Comparison of ENCODE assay signal across 16 cellular contexts in the genomic region with DNA sequence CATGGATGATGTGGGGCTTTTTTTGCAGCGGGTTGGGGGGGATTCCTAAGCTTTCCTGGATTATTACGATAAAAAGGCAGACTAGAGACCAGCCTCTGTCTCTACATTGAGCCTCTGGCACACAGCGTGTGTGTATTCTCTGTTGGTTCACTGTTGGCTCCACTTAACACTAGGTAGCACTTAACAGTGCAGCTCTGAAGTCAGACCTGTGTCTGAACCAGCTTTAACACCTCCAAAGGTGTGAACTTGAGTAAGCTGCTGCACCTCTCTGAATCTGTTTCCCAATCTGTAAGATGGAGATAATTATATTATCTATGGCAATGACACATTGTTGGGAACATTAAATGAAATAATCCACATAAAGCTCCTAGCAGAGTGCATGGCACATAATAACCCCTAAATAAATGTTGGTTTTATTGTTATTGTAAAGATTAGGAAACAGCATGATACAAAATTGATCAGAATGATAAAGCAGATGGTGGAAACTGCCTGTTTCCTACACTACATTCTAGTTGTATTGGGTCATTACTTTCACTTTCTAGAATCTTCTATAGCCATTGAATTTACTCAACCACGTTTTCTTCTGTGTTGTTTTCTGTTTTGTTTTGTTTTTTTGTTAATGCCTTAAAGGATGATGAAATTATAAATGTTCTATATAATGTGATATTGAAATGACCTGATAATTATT.
A peak's percentile ranks its signal among the peaks of the same experiment; 100 is the strongest.
DNase-seq lines count a peak whose midpoint lies in the region; ATAC-seq and TF ChIP-seq lines count a peak whose summit lies in the region.
"Had no signal": no experiment of that assay in that cellular context is flagged by ENCODE, and none has a peak within 500 bp of the region (broad histone marks: within the 10 kb centered on the region; RNA-seq: fewer than 3 reads in every experiment).

No MANE protein-coding gene starts in this region.

- no peak overlapping the region for H3K27ac ChIP-seq in right atrium auricular region
- peak overlapping the region; percentile 74 to 80 for H3K27ac ChIP-seq in ascending aorta
- H3K27ac ChIP-seq in aorta (ENCODE audit: low read depth in 1 of 2, low read length in 2 of 2), result peak overlapping the region; percentile 36 to 77
- H3K27ac ChIP-seq: SJCRH30 had no signal

- peaks cover 49% of the 10 kb centered on the region for H3K4me1 Mint-ChIP-seq in mesothelial cell of epicardium
- peaks cover 1 to 6% of the 10 kb centered on the region in 2 donors for H3K4me1 Mint-ChIP-seq in stimulated activated naive B cell treated with anti-CD40 and anti-IgM and Interleukin-4, amounts not matched to agents 10 μg/mL and 1 μg/mL and 100 μg/mL, for 72 hours

- no peaks in the 10 kb centered on the region for H3K27me3 Mint-ChIP-seq in mesothelial cell of epicardium (ENCODE audit: low read depth)
- H3K27me3 Mint-ChIP-seq in stimulated activated naive B cell treated with anti-CD40 and anti-IgM and Interleukin-4, amounts not matched to agents 10 μg/mL and 1 μg/mL and 100 μg/mL, for 72 hours, result no peaks in the 10 kb centered on the region

- peak overlapping the region; percentile 89 for H3K27ac Mint-ChIP-seq in mesothelial cell of epicardium
- no peak overlapping the region for H3K27ac Mint-ChIP-seq in stimulated activated naive B cell treated with anti-CD40 and anti-IgM and Interleukin-4, amounts not matched to agents 10 μg/mL and 1 μg/mL and 100 μg/mL, for 72 hours

- DNase-seq in left ventricle myocardium superior (no peak), right atrium auricular region (ENCODE audit: low spot score) (no peak), ascending aorta (ENCODE audit: low spot score in 2 of 2) (no peak), mesothelial cell of epicardium (ENCODE audit: low spot score in 2 of 2, unreplicated experiment in 2 of 2) (no peak), aorta (no peak), left colon (no peak), GOT3 (lab: John Stamatoyannopoulos, UW) (no peak)
- DNase-seq in stimulated activated naive B cell treated with anti-CD40 and anti-IgM and Interleukin-4, amounts not matched to agents 10 μg/mL and 1 μg/mL and 100 μg/mL, for 72 hours, result no peak
- DNase-seq: C1 segment of cervical spinal cord, HCEC 1CT, NCI-H1092, NCI-H146, NCI-H2081 treated with DMSO at 0.1 percent for 48 hours, NCI-H510A treated with DMSO at 0.1 percent for 48 hours, OCI-M1, SJCRH30 had no signal

- peaks cover 4% of the 10 kb centered on the region for H3K9me3 Mint-ChIP-seq in mesothelial cell of epicardium
- H3K9me3 Mint-ChIP-seq in stimulated activated naive B cell treated with anti-CD40 and anti-IgM and Interleukin-4, amounts not matched to agents 10 μg/mL and 1 μg/mL and 100 μg/mL, for 72 hours, result peaks cover 0 to 2% of the 10 kb centered on the region in 2 donors

- ATAC-seq in left ventricle myocardium superior, result peak; percentile 17
- ATAC-seq in aorta (ENCODE audit: low FRiP score), result no peak
- ATAC-seq in stimulated activated naive B cell treated with anti-CD40 and anti-IgM and Interleukin-4, amounts not matched to agents 10 μg/mL and 1 μg/mL and 100 μg/mL, for 72 hours (replicated peaks), result no peak
- ATAC-seq in left colon, result no peak

- intact Hi-C loops in left ventricle myocardium superior (cut with micrococcal nuclease) (no loop called here), ascending aorta (cut with DNase I) (loop anchor here (5.0 kb wide), 2 partner anchors 56 to 156 kb away; a partner anchor contains a TSS), aorta (cut with DNase I) (no loop called here), left colon (cut with DNase I, micrococcal nuclease) (no loop called here)

- H3K4me3 Mint-ChIP-seq in mesothelial cell of epicardium, result no peak overlapping the region
- no peak overlapping the region for H3K4me3 Mint-ChIP-seq in stimulated activated naive B cell treated with anti-CD40 and anti-IgM and Interleukin-4, amounts not matched to agents 10 μg/mL and 1 μg/mL and 100 μg/mL, for 72 hours

- H3K27me3 ChIP-seq in right atrium auricular region (no peaks in the 10 kb centered on the region), ascending aorta (no peaks in the 10 kb centered on the region), aorta (ENCODE audit: control insufficient read depth in 1 of 2, insufficient read depth in 2 of 2, low read length in 1 of 2) (no peaks in the 10 kb centered on the region)
- H3K27me3 ChIP-seq: SJCRH30 had no signal

- H3K4me3 ChIP-seq in right atrium auricular region, result no peak overlapping the region
- no peak overlapping the region for H3K4me3 ChIP-seq in ascending aorta
- H3K4me3 ChIP-seq in aorta (ENCODE audit: low read length in 2 of 2), result no peak overlapping the region
- H3K4me3 ChIP-seq: SJCRH30 had no signal

- 72 to 77% methylated on average over 4 of the region's 4 CpGs for WGBS in aorta, 2 donors

- H3K9me3 ChIP-seq in right atrium auricular region (no peaks in the 10 kb centered on the region), ascending aorta (no peaks in the 10 kb centered on the region), aorta (ENCODE audit: control insufficient read depth, low read length) (no peaks in the 10 kb centered on the region)
- H3K9me3 ChIP-seq: SJCRH30 had no signal

- H3K4me1 ChIP-seq in right atrium auricular region, result peaks cover 0 to 12% of the 10 kb centered on the region in 2 donors
- peaks cover 0 to 31% of the 10 kb centered on the region in 2 donors for H3K4me1 ChIP-seq in ascending aorta
- peaks cover 7 to 14% of the 10 kb centered on the region in 2 donors for H3K4me1 ChIP-seq in aorta (ENCODE audit: control insufficient read depth in 1 of 2, insufficient read depth in 2 of 2, low read length in 2 of 2)

- H3K36me3 Mint-ChIP-seq in mesothelial cell of epicardium, result peaks cover 11% of the 10 kb centered on the region
- no peaks in the 10 kb centered on the region for H3K36me3 Mint-ChIP-seq in stimulated activated naive B cell treated with anti-CD40 and anti-IgM and Interleukin-4, amounts not matched to agents 10 μg/mL and 1 μg/mL and 100 μg/mL, for 72 hours

- H3K36me3 ChIP-seq in right atrium auricular region (no peaks in the 10 kb centered on the region), ascending aorta (no peaks in the 10 kb centered on the region), aorta (ENCODE audit: control insufficient read depth in 1 of 2, insufficient read depth in 2 of 2, low read length in 1 of 2) (no peaks in the 10 kb centered on the region)
- H3K36me3 ChIP-seq: SJCRH30 had no signal

- TF ChIP-seq CTCF in right atrium auricular region (IDR thresholded peaks at IDR 0.05) (no peak), ascending aorta (IDR thresholded peaks at IDR 0.05) (no peak), mesothelial cell of epicardium (IDR thresholded peaks at IDR 0.05; ENCODE audit: unreplicated experiment) (no peak)

Comparison
In these comparisons a context has a peak if more than half of its experiments do, and no peak if none do; other contexts are left out.
1. H3K27ac ChIP-seq: peak in ascending aorta (2 of 2) and aorta (2 of 2); none in right atrium auricular region (0 of 2).